18 cellular contexts compared by ENCODE assay signal in genomic region chr20:57829336-57829735, GRCh38.
"Had no signal": no experiment of that assay in that cellular context is flagged by ENCODE, and none has a peak within 500 bp of the region (broad histone marks: within the 10 kb centered on the region; RNA-seq: fewer than 3 reads in every experiment).

No MANE protein-coding gene starts in this region.

- H3K27ac ChIP-seq: coronary artery, dorsolateral prefrontal cortex, esophagus muscularis mucosa, foreskin keratinocyte, gastroesophageal sphincter, heart right ventricle, left lung, lower lobe of right lung had no signal

- H3K4me1 ChIP-seq: foreskin keratinocyte, left lung, lower lobe of right lung had no signal

- H3K27me3 ChIP-seq: heart right ventricle, left lung had no signal

- H3K9me3 ChIP-seq: esophagus muscularis mucosa, gastroesophageal sphincter, heart right ventricle, left lung, lower lobe of right lung, mucosa of descending colon had no signal

- H3K4me3 ChIP-seq: coronary artery, dorsolateral prefrontal cortex, esophagus muscularis mucosa, gastroesophageal sphincter, heart right ventricle, left lung, lower lobe of right lung, mucosa of descending colon had no signal

- H3K36me3 ChIP-seq: esophagus muscularis mucosa, gastroesophageal sphincter, heart right ventricle, left lung, lower lobe of right lung had no signal

- DNase-seq: dermis blood vessel endothelial cell; dorsolateral prefrontal cortex; effector CD4-positive, alpha-beta T cell; effector memory CD4-positive, alpha-beta T cell; foreskin keratinocyte; glutamatergic neuron; heart right ventricle; hippocampal formation; left cardiac atrium; left lung; left ventricle myocardium superior; lower lobe of right lung; mesenchymal stem cell; mucosa of descending colon; naive B cell had no signal
